Comparison of ENCODE assay signal across 10 cellular contexts in genomic region chr10:63273575-63273974, GRCh38.
A peak's percentile ranks its signal among the peaks of the same experiment; 100 is the strongest.
DNase-seq lines count a peak whose midpoint lies in the region; ATAC-seq, FAIRE-seq and TF ChIP-seq lines count a peak whose summit lies in the region.
"Had no signal": no experiment of that assay in that cellular context is flagged by ENCODE, and none has a peak within 500 bp of the region (broad histone marks: within the 10 kb centered on the region; RNA-seq: fewer than 3 reads in every experiment).

No MANE protein-coding gene starts in this region.

- H3K4me3 Mint-ChIP-seq in MCF 10A (ENCODE audit: unreplicated experiment), result no peak overlapping the region
- H3K4me3 Mint-ChIP-seq in T-helper 2 cell treated with Interferon-gamma antibody and Interleukin-4, amounts not matched to agents 5 μg/mL and 100 μg/mL, for 36 hours, result peak overlapping the region; percentile 56
- no peak overlapping the region for H3K4me3 Mint-ChIP-seq in type B pancreatic cell

- no peak for DNase-seq in breast epithelium (ENCODE audit: low spot score in 2 of 2)
- no peak for DNase-seq in MCF 10A (ENCODE audit: unreplicated experiment)
- DNase-seq in T-helper 2 cell treated with Interferon-gamma antibody and Interleukin-4, amounts not matched to agents 5 μg/mL and 100 μg/mL, for 36 hours (ENCODE audit: low spot score), result no peak
- peak; percentile 16 for DNase-seq in kidney glomerular epithelial cell (lab: John Stamatoyannopoulos, UW)
- DNase-seq in type B pancreatic cell (ENCODE audit: extremely low spot score, unreplicated experiment), result no peak
- DNase-seq in cerebellum (ENCODE audit: low spot score), result no peak
- DNase-seq in GM12892 (ENCODE audit: insufficient read length), result no peak
- DNase-seq: erythroblast, NCI-H510A had no signal

- no peak overlapping the region for H3K27ac Mint-ChIP-seq in MCF 10A (ENCODE audit: low read depth, unreplicated experiment)
- H3K27ac Mint-ChIP-seq in T-helper 2 cell treated with Interferon-gamma antibody and Interleukin-4, amounts not matched to agents 5 μg/mL and 100 μg/mL, for 36 hours, result peak overlapping the region; percentile 60
- H3K27ac Mint-ChIP-seq in type B pancreatic cell, result peak overlapping the region; percentile 20

- H3K9me3 ChIP-seq in breast epithelium, result no peaks in the 10 kb centered on the region

- BruUV-seq in MCF 10A (replicated peaks; lab: Mats Ljungman, UMichigan), result no TSS peak

- POLR2A ChIA-PET in MCF 10A (lab: Yijun Ruan, JAX), result interaction anchor here (0.9 to 1.6 kb wide), 3 partner anchors 9 to 249 kb away, joined by 3 to 6 read pairs (median 3); no protein-coding TSS in a partner anchor

- CTCF ChIA-PET in MCF 10A (lab: Yijun Ruan, JAX), result interaction anchor here (2.0 kb wide), 1 partner anchor 13 kb away, joined by 4 read pairs; no protein-coding TSS in a partner anchor

- no peaks in the 10 kb centered on the region for H3K27me3 ChIP-seq in breast epithelium

- peaks cover 5% of the 10 kb centered on the region for H3K4me1 Mint-ChIP-seq in MCF 10A (ENCODE audit: insufficient read depth, unreplicated experiment)
- peaks cover 19% of the 10 kb centered on the region for H3K4me1 Mint-ChIP-seq in T-helper 2 cell treated with Interferon-gamma antibody and Interleukin-4, amounts not matched to agents 5 μg/mL and 100 μg/mL, for 36 hours (ENCODE audit: low read depth)
- H3K4me1 Mint-ChIP-seq in type B pancreatic cell (ENCODE audit: unreplicated experiment), result peaks cover 18% of the 10 kb centered on the region

- no peak for FAIRE-seq in GM12892 (lab: Jason Lieb, UNC)

- H3K4me3 ChIP-seq in breast epithelium, result no peak overlapping the region

- H3K36me3 ChIP-seq in breast epithelium, result no peaks in the 10 kb centered on the region

- ATAC-seq in HG03571 (IDR thresholded peaks at IDR 0.05; ENCODE audit: unreplicated experiment), result no peak

- intact Hi-C loops in breast epithelium (cut with DNase I; ENCODE audit: low total_unique reads) (no loop called here), MCF 10A (cut with micrococcal nuclease) (no loop called here)

- no peaks in the 10 kb centered on the region for H3K4me1 ChIP-seq in breast epithelium

- H3K27me3 Mint-ChIP-seq in MCF 10A (ENCODE audit: insufficient read depth, unreplicated experiment) (no peaks in the 10 kb centered on the region), type B pancreatic cell (no peaks in the 10 kb centered on the region)
- no peaks in the 10 kb centered on the region for H3K27me3 Mint-ChIP-seq in T-helper 2 cell treated with Interferon-gamma antibody and Interleukin-4, amounts not matched to agents 5 μg/mL and 100 μg/mL, for 36 hours (ENCODE audit: low read depth)

- TF ChIP-seq CTCF in breast epithelium (IDR thresholded peaks at IDR 0.05) (no peak), MCF 10A (IDR thresholded peaks at IDR 0.05; ENCODE audit: unreplicated experiment) (no peak), type B pancreatic cell (conservative IDR thresholded peaks at IDR 0.05) (no peak)

- peaks cover 12% of the 10 kb centered on the region for H3K36me3 Mint-ChIP-seq in MCF 10A (ENCODE audit: insufficient read depth, unreplicated experiment)
- no peaks in the 10 kb centered on the region for H3K36me3 Mint-ChIP-seq in T-helper 2 cell treated with Interferon-gamma antibody and Interleukin-4, amounts not matched to agents 5 μg/mL and 100 μg/mL, for 36 hours (ENCODE audit: low read depth)
- no peaks in the 10 kb centered on the region for H3K36me3 Mint-ChIP-seq in type B pancreatic cell

- H3K9me3 Mint-ChIP-seq in MCF 10A (ENCODE audit: unreplicated experiment), result no peaks in the 10 kb centered on the region
- no peaks in the 10 kb centered on the region for H3K9me3 Mint-ChIP-seq in T-helper 2 cell treated with Interferon-gamma antibody and Interleukin-4, amounts not matched to agents 5 μg/mL and 100 μg/mL, for 36 hours
- no peaks in the 10 kb centered on the region for H3K9me3 Mint-ChIP-seq in type B pancreatic cell

- peak overlapping the region; percentile 46 to 57 for H3K27ac ChIP-seq in breast epithelium

- TF ChIP-seq POLR2A in breast epithelium (IDR thresholded peaks at IDR 0.05), result no peak
- no peak for TF ChIP-seq POLR2A in GM12892 (IDR thresholded peaks at IDR 0.05; ENCODE audit: low read depth, low read length)
